8 cellular contexts compared by ENCODE assay signal in genomic region chr19:16197622-16198362, GRCh38. TPM values are rescaled to one million over a fixed set of nuclear protein-coding genes. Genes with fewer than 3 reads are reported as not detected.
DNase-seq lines count a peak whose midpoint lies in the region; ATAC-seq and TF ChIP-seq lines count a peak whose summit lies in the region.

TSS of gene AP1M1 (plus strand) at chr19:16197911. CDS start at chr19:16198027, 116 bp downstream.

- H3F3A ChIP-seq in smooth muscle cell (ENCODE audit: low read depth), result no peaks in the 10 kb centered on the region

- 1% methylated on average over 25 of the region's 64 CpGs for WGBS in mammary epithelial cell (ENCODE audit: low coverage, missing lambda C conversion rate)
- under 1% methylated on average over 63 of the region's 64 CpGs for WGBS in smooth muscle cell (ENCODE audit: low lambda C conversion rate)

- peak; percentile 82 for DNase-seq in NCI-H2196 treated with DMSO at 0.1 percent for 48 hours (lab: John Stamatoyannopoulos, UW; ENCODE audit: unreplicated experiment)
- peak; percentile 98 for DNase-seq in WERI-Rb-1
- peak; percentile 96 for DNase-seq in mammary epithelial cell
- peak; percentile 99 for DNase-seq in iPS-NIHi11 (ENCODE audit: low spot score)
- DNase-seq in smooth muscle cell (lab: John Stamatoyannopoulos, UW; ENCODE audit: unreplicated experiment), result peak; percentile 95

- CTCF ChIA-PET in mammary epithelial cell (lab: Charles Lee; ENCODE audit: low non-redundant PET), result interaction anchor here (1.5 kb wide), 1 partner anchor 13 kb away, joined by 4 read pairs; the partner anchor contains the start of gene FAM32A

- no TSS peak for BruUV-seq in mammary epithelial cell (replicated peaks; lab: Mats Ljungman, UMichigan)

- H3K4me1 ChIP-seq in ACC112 (ENCODE audit: control insufficient read depth, insufficient read depth, low read length, unreplicated experiment), result peaks cover 24% of the 10 kb centered on the region
- peaks cover 25% of the 10 kb centered on the region for H3K4me1 ChIP-seq in mammary epithelial cell (ENCODE audit: insufficient read depth, low read length)
- peaks cover 11% of the 10 kb centered on the region for H3K4me1 ChIP-seq in smooth muscle cell (ENCODE audit: low read depth)

- peak; percentile 90 for ATAC-seq in GM18870 (IDR thresholded peaks at IDR 0.05; ENCODE audit: unreplicated experiment)
- peak; percentile 81 for ATAC-seq in HG03135 (IDR thresholded peaks at IDR 0.05; ENCODE audit: unreplicated experiment)

- H3K4me3 ChIP-seq in ACC112 (ENCODE audit: low read depth, low read length), result peak within 1 kb of the TSS; percentile 91
- H3K4me3 ChIP-seq in WERI-Rb-1 (ENCODE audit: low read depth, low read length), result peak within 1 kb of the TSS; percentile 100
- H3K4me3 ChIP-seq in mammary epithelial cell (replicated peaks in 1 of 3; ENCODE audit: insufficient read depth in 1 of 3, low read depth in 2 of 3, low read length in 3 of 3), result peak within 1 kb of the TSS; percentile 86 to 99 (median 95)
- H3K4me3 ChIP-seq in smooth muscle cell, result peak within 1 kb of the TSS; percentile 97

- intact Hi-C loops in mammary epithelial cell (cut with micrococcal nuclease), result no loop called here

- dilution Hi-C loops in mammary epithelial cell (cut with HindIII; ENCODE audit: low sequenced_read_pairs), result loop anchor here (10.0 kb wide), 1 partner anchor 57 kb away; no protein-coding TSS in a partner anchor

- peak within 1 kb of the TSS; percentile 85 for H3K4me2 ChIP-seq in mammary epithelial cell (ENCODE audit: insufficient read depth, low read depth, low read length)
- peak within 1 kb of the TSS; percentile 99 for H3K4me2 ChIP-seq in smooth muscle cell

- no peaks in the 10 kb centered on the region for H4K20me1 ChIP-seq in mammary epithelial cell (ENCODE audit: insufficient read depth, low read length)
- H4K20me1 ChIP-seq in smooth muscle cell (ENCODE audit: low read depth), result peaks cover 36% of the 10 kb centered on the region

- no peaks in the 10 kb centered on the region for H3K9me3 ChIP-seq in WERI-Rb-1 (ENCODE audit: severe bottlenecking)
- H3K9me3 ChIP-seq in mammary epithelial cell (replicated peaks; ENCODE audit: insufficient read depth, low read length), result no peaks in the 10 kb centered on the region
- H3K9me3 ChIP-seq in smooth muscle cell (replicated peaks; ENCODE audit: low read depth), result no peaks in the 10 kb centered on the region

- TF ChIP-seq CTCF in WERI-Rb-1 (IDR thresholded peaks at IDR 0.05; ENCODE audit: low read depth, low read length) (no peak), mammary epithelial cell (conservative IDR thresholded peaks at IDR 0.05 in 1 of 2, IDR thresholded peaks at IDR 0.05 in 1 of 2; ENCODE audit: extremely low read depth in 1 of 2, insufficient read depth in 1 of 2, low read depth in 1 of 2, low read length in 2 of 2) (no peak), smooth muscle cell (IDR thresholded peaks at IDR 0.05; ENCODE audit: borderline replicate concordance, insufficient read depth, poor library complexity, severe bottlenecking) (no peak)

- peak within 1 kb of the TSS; percentile 81 for H3K9ac ChIP-seq in mammary epithelial cell (ENCODE audit: insufficient read depth, low read length)
- peak within 1 kb of the TSS; percentile 84 for H3K9ac ChIP-seq in smooth muscle cell (ENCODE audit: low read depth)

- in situ Hi-C loops in mammary epithelial cell (cut with MboI; ENCODE audit: low sequenced_read_pairs in 2 of 2), result loop anchor here in 1 of 2 donors (25.0 kb wide), 2 partner anchors 385 to 560 kb away; partner anchors contain the start of genes CYP4F3 and OR10H1

- H3K79me2 ChIP-seq in ACC112 (ENCODE audit: control insufficient read depth, insufficient read depth, low read length, unreplicated experiment) (peaks cover 47% of the 10 kb centered on the region), mammary epithelial cell (ENCODE audit: insufficient read depth, low read length) (peaks cover 47% of the 10 kb centered on the region), smooth muscle cell (ENCODE audit: low read depth) (peaks cover 46% of the 10 kb centered on the region)

- H3K27me3 ChIP-seq in ACC112 (ENCODE audit: insufficient read depth, low read length) (no peaks in the 10 kb centered on the region), WERI-Rb-1 (ENCODE audit: insufficient read depth, low read depth, severe bottlenecking) (no peaks in the 10 kb centered on the region), mammary epithelial cell (ENCODE audit: insufficient read depth, low read length) (no peaks in the 10 kb centered on the region), smooth muscle cell (ENCODE audit: low read depth) (no peaks in the 10 kb centered on the region)

- H2AFZ ChIP-seq in ACC112 (ENCODE audit: low read length, unreplicated experiment) (peak within 1 kb of the TSS; percentile 6), mammary epithelial cell (ENCODE audit: low read depth, low read length) (peak within 1 kb of the TSS; percentile 86), smooth muscle cell (ENCODE audit: low read depth) (peak within 1 kb of the TSS; percentile 88)

- H3K36me3 ChIP-seq in ACC112 (ENCODE audit: insufficient read depth, low read length) (no peaks in the 10 kb centered on the region), WERI-Rb-1 (peaks cover 17% of the 10 kb centered on the region; the same call in 1 of the 2 replicates), mammary epithelial cell (ENCODE audit: insufficient read depth, low read length) (peaks cover 4% of the 10 kb centered on the region), smooth muscle cell (ENCODE audit: low read depth) (no peaks in the 10 kb centered on the region)

- H3K27ac ChIP-seq in ACC112 (ENCODE audit: low read depth, low read length) (peak within 1 kb of the TSS; percentile 95), WERI-Rb-1 (peak within 1 kb of the TSS; percentile 58), mammary epithelial cell (ENCODE audit: insufficient read depth, low read depth, low read length) (peak within 1 kb of the TSS; percentile 74), smooth muscle cell (ENCODE audit: low read depth) (peak within 1 kb of the TSS; percentile 44)

RNA-seq across cellular contexts. Expression of gene AP1M1, which starts in this region (rescaled TPM):
- total RNA-seq in mammary epithelial cell, result 10 to 100 TPM; 60.7 to 66.1 TPM
- 74.9 TPM for polyA plus RNA-seq in mammary epithelial cell
- 70.4 TPM for polyA minus RNA-seq in mammary epithelial cell
- 53.8 and 70.6 TPM in 2 replicates for total RNA-seq in smooth muscle cell
- polyA plus RNA-seq in smooth muscle cell, result 110 and 119 TPM in 2 replicates

Comparison
In these comparisons a context has a peak if more than half of its experiments do, and no peak if none do; other contexts are left out.
1. Peak in every context shown above with its lines: DNase-seq, ATAC-seq, H3K4me3 ChIP-seq and H3K27ac ChIP-seq.
2. H2AFZ ChIP-seq: peak in every context shown above with its lines; median percentile 88 in smooth muscle cell; 86 in mammary epithelial cell; 6 in ACC112.
3. H3K27ac ChIP-seq: peak in every context shown above with its lines; median percentile 95 in ACC112; 74 in mammary epithelial cell; 58 in WERI-Rb-1; 44 in smooth muscle cell.